In genomic region chr14:76812422-76813383, GRCh38 we compare ENCODE assay signal across 8 cellular contexts. TPM values are rescaled to one million over a fixed set of nuclear protein-coding genes. Genes with fewer than 3 reads are reported as not detected.
DNase-seq lines count a peak whose midpoint lies in the region; ATAC-seq and TF ChIP-seq lines count a peak whose summit lies in the region.

A gene with protein sequence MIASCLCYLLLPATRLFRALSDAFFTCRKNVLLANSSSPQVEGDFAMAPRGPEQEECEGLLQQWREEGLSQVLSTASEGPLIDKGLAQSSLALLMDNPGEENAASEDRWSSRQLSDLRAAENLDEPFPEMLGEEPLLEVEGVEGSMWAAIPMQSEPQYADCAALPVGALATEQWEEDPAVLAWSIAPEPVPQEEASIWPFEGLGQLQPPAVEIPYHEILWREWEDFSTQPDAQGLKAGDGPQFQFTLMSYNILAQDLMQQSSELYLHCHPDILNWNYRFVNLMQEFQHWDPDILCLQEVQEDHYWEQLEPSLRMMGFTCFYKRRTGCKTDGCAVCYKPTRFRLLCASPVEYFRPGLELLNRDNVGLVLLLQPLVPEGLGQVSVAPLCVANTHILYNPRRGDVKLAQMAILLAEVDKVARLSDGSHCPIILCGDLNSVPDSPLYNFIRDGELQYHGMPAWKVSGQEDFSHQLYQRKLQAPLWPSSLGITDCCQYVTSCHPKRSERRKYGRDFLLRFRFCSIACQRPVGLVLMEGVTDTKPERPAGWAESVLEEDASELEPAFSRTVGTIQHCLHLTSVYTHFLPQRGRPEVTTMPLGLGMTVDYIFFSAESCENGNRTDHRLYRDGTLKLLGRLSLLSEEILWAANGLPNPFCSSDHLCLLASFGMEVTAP (minus strand): TSS chr14:76812882. CDS start chr14:76812827, 55 bp downstream.

- H3K4me1 ChIP-seq in PC-3 (ENCODE audit: insufficient read depth, low read length) (peaks cover 5% of the 10 kb centered on the region), mononuclear cell (ENCODE audit: insufficient read depth, low read length) (peaks cover 25% of the 10 kb centered on the region)

- intact Hi-C loops in PC-3 (cut with micrococcal nuclease): loop anchor here (5.0 kb wide), 2 partner anchors 50 to 150 kb away; partner anchors contain the start of gene VASH1

- H3K27ac ChIP-seq in PC-3 (ENCODE audit: low read length): 0 out of 2 replicates have a peak within 1 kb of the TSS, but pooled peaks have one; percentile 6
- peak within 1 kb of the TSS; percentile 58 for H3K27ac ChIP-seq in epithelial cell of prostate

- H2AFZ ChIP-seq in PC-3 (ENCODE audit: low read length): peak within 1 kb of the TSS; percentile 89

- ATAC-seq in GM21717 (IDR thresholded peaks at IDR 0.05; ENCODE audit: unreplicated experiment): peak; percentile 77
- peak; percentile 86 for ATAC-seq in PC-3

- peak within 1 kb of the TSS; percentile 80 for H3K9ac ChIP-seq in PC-3 (ENCODE audit: low read length)

- POLR2A ChIA-PET in PC-3 (lab: Charles Lee; ENCODE audit: unreplicated experiment): no interaction called here

- H3K27me3 ChIP-seq in PC-3 (ENCODE audit: low read length): peaks cover 15% of the 10 kb centered on the region
- H3K27me3 ChIP-seq in mononuclear cell (ENCODE audit: insufficient read depth, low read length): peaks cover 3% of the 10 kb centered on the region

- H4K20me1 ChIP-seq in PC-3 (ENCODE audit: low read length): no peaks in the 10 kb centered on the region

- H3K4me3 ChIP-seq in Jurkat, Clone E6-1 (ENCODE audit: low read length): peak within 1 kb of the TSS; percentile 66
- H3K4me3 ChIP-seq in PC-3 (ENCODE audit: low read length) (peak within 1 kb of the TSS; percentile 93), mononuclear cell (ENCODE audit: low read length) (peak within 1 kb of the TSS; percentile 69)

- H3F3A ChIP-seq in PC-3 (ENCODE audit: low read length, unreplicated experiment): no peaks in the 10 kb centered on the region

- H3K9me3 ChIP-seq in PC-3 (ENCODE audit: low read length) (no peaks in the 10 kb centered on the region), mononuclear cell (ENCODE audit: low read depth, low read length) (no peaks in the 10 kb centered on the region)

- H3K9me2 ChIP-seq in PC-3 (replicated peaks; ENCODE audit: low read length): no peaks in the 10 kb centered on the region

- no TSS peak for BruUV-seq in PC-3 (replicated peaks; lab: Mats Ljungman, UMichigan)

- peak; percentile 67 for DNase-seq in DMS114 treated with DMSO at 0.1 percent for 48 hours (lab: John Stamatoyannopoulos, UW; ENCODE audit: unreplicated experiment)
- peak; percentile 94 for DNase-seq in Jurkat, Clone E6-1 (ENCODE audit: low read depth, low spot score)
- peak; percentile 94 for DNase-seq in PC-3
- peak; percentile 95 for DNase-seq in activated T-cell treated with anti-CD3 and anti-CD28 coated beads for 48 hours (ENCODE audit: low read depth)
- peak; percentile 80 for DNase-seq in epithelial cell of prostate (ENCODE audit: low read depth, low spot score)
- peak; percentile 95 to 97 for DNase-seq in stimulated activated CD8-positive, alpha-beta memory T cell treated with anti-CD3 and anti-CD28 coated beads, Interleukin-2, amount 100 ng/mL, for 48 hours (ENCODE audit: low read depth in 2 of 2)

- H3K36me3 ChIP-seq in PC-3 (ENCODE audit: low read depth, low read length): peaks cover 11% of the 10 kb centered on the region

- CTCF ChIA-PET in PC-3 (lab: Charles Lee): no interaction called here

- peaks cover 27% of the 10 kb centered on the region for H3K79me2 ChIP-seq in PC-3 (ENCODE audit: low read length)

- TF ChIP-seq CTCF in PC-3 (conservative IDR thresholded peaks at IDR 0.05; ENCODE audit: low read depth, low read length): no peak

- peak within 1 kb of the TSS; percentile 100 for H3K4me2 ChIP-seq in PC-3 (ENCODE audit: low read length)

RNA-seq across cellular contexts. Expression of the gene that starts here (rescaled TPM):
- 18.4 TPM for polyA plus RNA-seq in Jurkat, Clone E6-1 (2012; ENCODE audit: insufficient read depth, insufficient read length)
- total RNA-seq in PC-3 (2014; rRNA removed) (9.2 and 12.4 TPM in 2 replicates), mononuclear cell (6.7 TPM)

Comparison
In these comparisons a context has a peak if more than half of its experiments do, and no peak if none do; other contexts are left out.
1. Peak in every context shown above with its lines: DNase-seq, ATAC-seq, H3K4me3 ChIP-seq and H3K27ac ChIP-seq.